Comparison of ENCODE assay signal across 1 cellular context in the genomic region with DNA sequence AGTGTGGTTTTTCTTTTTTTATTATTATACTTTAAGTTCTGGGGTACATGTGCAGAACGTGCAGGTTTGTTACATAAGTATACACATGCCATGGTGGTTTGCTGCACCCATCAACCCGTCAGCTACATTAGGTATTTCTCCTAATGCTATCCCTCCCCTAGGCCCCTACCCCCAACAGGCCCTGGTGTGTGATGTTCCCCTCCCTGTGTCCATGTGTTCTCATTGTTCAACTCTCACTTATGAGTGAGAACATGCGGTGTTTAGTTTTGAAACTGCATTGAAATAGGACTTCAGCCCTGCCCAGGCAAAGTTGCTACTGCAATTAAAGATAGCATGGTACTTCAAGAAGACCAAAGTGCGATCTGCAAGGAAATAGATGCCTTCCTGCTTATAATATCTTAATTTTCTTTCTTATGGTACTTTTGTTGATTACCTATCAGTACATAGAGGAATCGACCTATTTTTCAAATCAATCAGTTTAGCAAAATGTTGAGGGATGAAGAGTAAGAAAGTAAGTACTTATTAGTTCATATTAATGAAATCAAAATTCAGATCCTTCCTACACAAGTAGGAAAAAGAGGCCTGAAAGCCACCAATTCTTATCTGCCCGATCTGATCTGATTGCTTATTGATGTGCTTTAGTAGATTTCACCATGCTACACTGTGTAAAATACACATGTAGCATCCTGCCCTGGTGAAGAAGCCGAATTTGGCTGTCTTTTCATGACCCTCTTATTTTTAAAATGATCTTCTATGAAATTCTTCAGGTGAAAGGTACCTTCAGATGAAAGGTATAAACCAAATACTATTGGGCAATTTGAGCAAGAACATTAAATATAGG.
TF ChIP-seq lines count a peak whose summit lies in the region.

No MANE protein-coding gene starts in this region.

TF ChIP-seq in A549, 52 proteins besides CTCF, POLR2A, EP300 and RAD21 (continued from another document):
- TF ChIP-seq REST (IDR thresholded peaks at IDR 0.05) (no peak), RARB (CRISPR knock-in tag; IDR thresholded peaks at IDR 0.05) (no peak), NR3C1 (IDR thresholded peaks at IDR 0.05) (no peak), ZSCAN20 (CRISPR knock-in tag; IDR thresholded peaks at IDR 0.05) (no peak), TP53 (CRISPR knock-in tag; IDR thresholded peaks at IDR 0.05) (no peak), ZFP36 (IDR thresholded peaks at IDR 0.05; ENCODE audit: borderline replicate concordance, partially characterized antibody) (no peak), SREBF2 (IDR thresholded peaks at IDR 0.05) (no peak), MAZ (IDR thresholded peaks at IDR 0.05; ENCODE audit: borderline replicate concordance, low read depth, low read length) (no peak), GATA3 (IDR thresholded peaks at IDR 0.05; ENCODE audit: borderline replicate concordance) (no peak), KDM5A (IDR thresholded peaks at IDR 0.05) (no peak), SMC3 (IDR thresholded peaks at IDR 0.05) (no peak), CBX2 (IDR thresholded peaks at IDR 0.05; ENCODE audit: borderline replicate concordance, low read depth) (no peak), BHLHE40 (IDR thresholded peaks at IDR 0.05; ENCODE audit: low read depth, low read length) (no peak), ATOH8 (CRISPR knock-in tag; IDR thresholded peaks at IDR 0.05; ENCODE audit: low read depth) (no peak)
